Comparison of ENCODE assay signal across 12 cellular contexts in genomic region chr5:142846402-142846801, GRCh38.
DNase-seq lines count a peak whose midpoint lies in the region; ATAC-seq and TF ChIP-seq lines count a peak whose summit lies in the region.
"Had no signal": no experiment of that assay in that cellular context is flagged by ENCODE, and none has a peak within 500 bp of the region (broad histone marks: within the 10 kb centered on the region; RNA-seq: fewer than 3 reads in every experiment).

No MANE protein-coding gene starts in this region.

- H3K9me3 ChIP-seq in CD8-positive, alpha-beta memory T cell (ENCODE audit: low read length): no peaks in the 10 kb centered on the region
- no peaks in the 10 kb centered on the region for H3K9me3 ChIP-seq in Loucy (ENCODE audit: insufficient read depth, low read depth, low read length)
- no peaks in the 10 kb centered on the region for H3K9me3 ChIP-seq in naive thymus-derived CD4-positive, alpha-beta T cell (ENCODE audit: control insufficient read depth in 2 of 3, low read length in 3 of 3)
- H3K9me3 ChIP-seq: mucosa of descending colon had no signal

- POLR2A ChIA-PET in CD8-positive, alpha-beta memory T cell (lab: Charles Lee): interaction anchor here (2.3 kb wide), 1 partner anchor 76 kb away, joined by 5 read pairs; the partner anchor contains the start of gene ARHGAP26
- POLR2A ChIA-PET in activated CD8-positive, alpha-beta T cell treated with anti-CD3 and anti-CD28 coated beads, Interleukin-2, amount 10 ng/mL, durations not matched to agents 7 days and 5 days (lab: Charles Lee): interaction anchor here (1.5 to 1.6 kb wide), 2 partner anchors 17 to 76 kb away, joined by 3 to 4 read pairs; partner anchors contain the start of gene ARHGAP26
- POLR2A ChIA-PET in naive thymus-derived CD4-positive, alpha-beta T cell (lab: Charles Lee): no interaction called here

- H3K27me3 Mint-ChIP-seq in CD8-positive, alpha-beta memory T cell: no peaks in the 10 kb centered on the region
- no peaks in the 10 kb centered on the region for H3K27me3 Mint-ChIP-seq in activated CD8-positive, alpha-beta T cell treated with anti-CD3 and anti-CD28 coated beads, Interleukin-2, amount 10 ng/mL, durations not matched to agents 7 days and 5 days (ENCODE audit: low read depth)
- H3K27me3 Mint-ChIP-seq in naive thymus-derived CD4-positive, alpha-beta T cell: no peaks in the 10 kb centered on the region
- H3K27me3 Mint-ChIP-seq in type B pancreatic cell: no peaks in the 10 kb centered on the region

- H3K27ac ChIP-seq in CD8-positive, alpha-beta memory T cell (ENCODE audit: low read depth, low read length): no peak overlapping the region
- H3K27ac ChIP-seq in naive thymus-derived CD4-positive, alpha-beta T cell (ENCODE audit: low read depth, low read length): no peak overlapping the region

- H3K4me3 Mint-ChIP-seq in CD8-positive, alpha-beta memory T cell: peak overlapping the region in 5 of 7 donors; percentile 28 to 73 (median 54)
- H3K4me3 Mint-ChIP-seq in activated CD8-positive, alpha-beta T cell treated with anti-CD3 and anti-CD28 coated beads, Interleukin-2, amount 10 ng/mL, durations not matched to agents 7 days and 5 days: no peak overlapping the region
- no peak overlapping the region for H3K4me3 Mint-ChIP-seq in naive thymus-derived CD4-positive, alpha-beta T cell
- no peak overlapping the region for H3K4me3 Mint-ChIP-seq in type B pancreatic cell

- intact Hi-C loops in naive thymus-derived CD4-positive, alpha-beta T cell (cut with micrococcal nuclease): loop anchor here in 1 of 2 donors (5.0 kb wide), 1 partner anchor 74 kb away; the partner anchor contains the start of gene ARHGAP26

- H3K36me3 Mint-ChIP-seq in CD8-positive, alpha-beta memory T cell: peaks cover 0 to 2% (median 0%) of the 10 kb centered on the region in 3 donors
- H3K36me3 Mint-ChIP-seq in activated CD8-positive, alpha-beta T cell treated with anti-CD3 and anti-CD28 coated beads, Interleukin-2, amount 10 ng/mL, durations not matched to agents 7 days and 5 days (ENCODE audit: low read depth): no peaks in the 10 kb centered on the region
- H3K36me3 Mint-ChIP-seq in naive thymus-derived CD4-positive, alpha-beta T cell: peaks cover 0 to 5% (median 0%) of the 10 kb centered on the region in 5 donors
- no peaks in the 10 kb centered on the region for H3K36me3 Mint-ChIP-seq in type B pancreatic cell

- no peaks in the 10 kb centered on the region for H3K27me3 ChIP-seq in CD8-positive, alpha-beta memory T cell (ENCODE audit: insufficient read depth, low read length, poor library complexity, severe bottlenecking)
- H3K27me3 ChIP-seq in Loucy (ENCODE audit: insufficient read depth, low read length, poor library complexity, severe bottlenecking): no peaks in the 10 kb centered on the region
- no peaks in the 10 kb centered on the region for H3K27me3 ChIP-seq in naive thymus-derived CD4-positive, alpha-beta T cell (ENCODE audit: control insufficient read depth in 2 of 2, insufficient read depth in 2 of 2, low read length in 2 of 2)

- DNase-seq in CD8-positive, alpha-beta memory T cell: no peak
- DNase-seq in activated CD8-positive, alpha-beta T cell treated with anti-CD3 and anti-CD28 coated beads, Interleukin-2, amount 10 ng/mL, durations not matched to agents 7 days and 5 days: no peak
- no peak for DNase-seq in naive thymus-derived CD4-positive, alpha-beta T cell
- DNase-seq in type B pancreatic cell (ENCODE audit: extremely low spot score, unreplicated experiment): no peak
- DNase-seq in dedifferentiated amniotic fluid mesenchymal stem cell (ENCODE audit: extremely low spot score): no peak
- DNase-seq: activated gamma-delta T cell treated with Interleukin-2 at 50 U/mL for 16 hours; effector CD4-positive, alpha-beta T cell; head of caudate nucleus; mucosa of descending colon had no signal

- no peaks in the 10 kb centered on the region for H3K36me3 ChIP-seq in CD8-positive, alpha-beta memory T cell (ENCODE audit: insufficient read depth, low read length)
- H3K36me3 ChIP-seq in Loucy (ENCODE audit: insufficient read depth, low read length): no peaks in the 10 kb centered on the region
- no peaks in the 10 kb centered on the region for H3K36me3 ChIP-seq in naive thymus-derived CD4-positive, alpha-beta T cell (ENCODE audit: control insufficient read depth in 2 of 3, insufficient read depth in 3 of 3, low read length in 3 of 3)

- H3K4me1 Mint-ChIP-seq in CD8-positive, alpha-beta memory T cell: peaks cover 79 to 93% (median 91%) of the 10 kb centered on the region in 3 donors
- H3K4me1 Mint-ChIP-seq in activated CD8-positive, alpha-beta T cell treated with anti-CD3 and anti-CD28 coated beads, Interleukin-2, amount 10 ng/mL, durations not matched to agents 7 days and 5 days (ENCODE audit: low read depth): peaks cover 48% of the 10 kb centered on the region
- peaks cover 27 to 78% (median 63%) of the 10 kb centered on the region in 7 donors for H3K4me1 Mint-ChIP-seq in naive thymus-derived CD4-positive, alpha-beta T cell
- H3K4me1 Mint-ChIP-seq in type B pancreatic cell (ENCODE audit: unreplicated experiment): peaks cover 52% of the 10 kb centered on the region

- H3F3A ChIP-seq in Loucy (ENCODE audit: low read depth): no peaks in the 10 kb centered on the region

- TF ChIP-seq CTCF in Loucy (conservative IDR thresholded peaks at IDR 0.05; ENCODE audit: low read length) (no peak), type B pancreatic cell (conservative IDR thresholded peaks at IDR 0.05) (no peak)

- peak overlapping the region; percentile 72 to 97 (median 90) for H3K27ac Mint-ChIP-seq in CD8-positive, alpha-beta memory T cell
- H3K27ac Mint-ChIP-seq in activated CD8-positive, alpha-beta T cell treated with anti-CD3 and anti-CD28 coated beads, Interleukin-2, amount 10 ng/mL, durations not matched to agents 7 days and 5 days: peak overlapping the region; percentile 90
- peak overlapping the region in 4 of 9 donors; percentile 3 to 79 (median 24) for H3K27ac Mint-ChIP-seq in naive thymus-derived CD4-positive, alpha-beta T cell
- no peak overlapping the region for H3K27ac Mint-ChIP-seq in type B pancreatic cell

- H3K4me3 ChIP-seq in CD8-positive, alpha-beta memory T cell (ENCODE audit: low read length): no peak overlapping the region
- H3K4me3 ChIP-seq in Loucy (ENCODE audit: low read length, poor library complexity, severe bottlenecking): no peak overlapping the region
- H3K4me3 ChIP-seq in naive thymus-derived CD4-positive, alpha-beta T cell (ENCODE audit: low read length): no peak overlapping the region
- H3K4me3 ChIP-seq: mucosa of descending colon had no signal

- peaks cover 36% of the 10 kb centered on the region for H3K4me1 ChIP-seq in CD8-positive, alpha-beta memory T cell (ENCODE audit: insufficient read depth, low read length)
- peaks cover 42% of the 10 kb centered on the region for H3K4me1 ChIP-seq in Loucy (ENCODE audit: insufficient read depth, low read length, poor library complexity, severe bottlenecking)
- peaks cover 11 to 43% of the 10 kb centered on the region in 2 donors for H3K4me1 ChIP-seq in naive thymus-derived CD4-positive, alpha-beta T cell (ENCODE audit: control insufficient read depth in 2 of 2, insufficient read depth in 2 of 2, low read length in 2 of 2)

- peaks cover 23% of the 10 kb centered on the region for H3K79me2 ChIP-seq in Loucy (ENCODE audit: insufficient read depth, low read length)

- CTCF ChIA-PET in CD8-positive, alpha-beta memory T cell (lab: Charles Lee): interaction anchor here (1.3 to 1.6 kb wide), 2 partner anchors 7 to 98 kb away, joined by 3 to 5 read pairs; no protein-coding TSS in a partner anchor
- CTCF ChIA-PET in activated CD8-positive, alpha-beta T cell treated with anti-CD3 and anti-CD28 coated beads, Interleukin-2, amount 10 ng/mL, durations not matched to agents 7 days and 5 days (lab: Charles Lee): interaction anchor here (0.7 to 2.8 kb wide), 7 partner anchors 12 to 132 kb away, joined by 3 to 15 read pairs (median 5); no protein-coding TSS in a partner anchor
- CTCF ChIA-PET in naive thymus-derived CD4-positive, alpha-beta T cell (lab: Charles Lee): no interaction called here

- H4K20me1 ChIP-seq in Loucy (ENCODE audit: insufficient read depth, low read length, poor library complexity, severe bottlenecking): no peaks in the 10 kb centered on the region

- peak overlapping the region; percentile 53 for H3K4me2 ChIP-seq in Loucy (ENCODE audit: low read depth, low read length, poor library complexity, severe bottlenecking)

- no peaks in the 10 kb centered on the region for H3K9me2 ChIP-seq in Loucy (replicated peaks; ENCODE audit: low read depth, low read length)

- H2AFZ ChIP-seq in Loucy (ENCODE audit: low read length): no peak overlapping the region

- H3K9ac ChIP-seq in Loucy (ENCODE audit: low read depth, low read length, poor library complexity, severe bottlenecking): peak overlapping the region; percentile 31

- no peaks in the 10 kb centered on the region for H3K9me3 Mint-ChIP-seq in CD8-positive, alpha-beta memory T cell
- no peaks in the 10 kb centered on the region for H3K9me3 Mint-ChIP-seq in activated CD8-positive, alpha-beta T cell treated with anti-CD3 and anti-CD28 coated beads, Interleukin-2, amount 10 ng/mL, durations not matched to agents 7 days and 5 days (ENCODE audit: insufficient read depth)
- no peaks in the 10 kb centered on the region for H3K9me3 Mint-ChIP-seq in naive thymus-derived CD4-positive, alpha-beta T cell
- no peaks in the 10 kb centered on the region for H3K9me3 Mint-ChIP-seq in type B pancreatic cell

- no peak for ATAC-seq in activated CD8-positive, alpha-beta T cell treated with anti-CD3 and anti-CD28 coated beads, Interleukin-2, amount 10 ng/mL, durations not matched to agents 7 days and 5 days
- peak; percentile 67 for ATAC-seq in naive thymus-derived CD4-positive, alpha-beta T cell
- ATAC-seq in HG02678 (IDR thresholded peaks at IDR 0.05; ENCODE audit: unreplicated experiment): no peak
- no peak for ATAC-seq in GM18861 (IDR thresholded peaks at IDR 0.05; ENCODE audit: unreplicated experiment)

Comparison
In these comparisons a context has a peak if more than half of its experiments do, and no peak if none do; other contexts are left out.
1. H3K4me3 Mint-ChIP-seq: peak in CD8-positive, alpha-beta memory T cell (5 of 7); none in activated CD8-positive, alpha-beta T cell treated with anti-CD3 and anti-CD28 coated beads, Interleukin-2, amount 10 ng/mL, durations not matched to agents 7 days and 5 days (single experiment), naive thymus-derived CD4-positive, alpha-beta T cell (0 of 10) and type B pancreatic cell (single experiment).